ENCODE assay signal across 10 cellular contexts in genomic region chr15:92161039-92161670, GRCh38.
A peak's percentile ranks its signal among the peaks of the same experiment; 100 is the strongest.
DNase-seq lines count a peak whose midpoint lies in the region; ATAC-seq and TF ChIP-seq lines count a peak whose summit lies in the region.
"Had no signal": no experiment of that assay in that cellular context is flagged by ENCODE, and none has a peak within 500 bp of the region (broad histone marks: within the 10 kb centered on the region; RNA-seq: fewer than 3 reads in every experiment).

No MANE protein-coding gene starts in this region.

- H3K27ac Mint-ChIP-seq in CD14-positive monocyte, result peak overlapping the region in 4 of 7 donors; percentile 20 to 81 (median 77)

- peaks cover 0 to 2% (median 0%) of the 10 kb centered on the region in 7 donors for H3K9me3 Mint-ChIP-seq in CD14-positive monocyte

- peak; percentile 95 for ATAC-seq in HG02943 (IDR thresholded peaks at IDR 0.05; ENCODE audit: low read depth, unreplicated experiment)
- no peak for ATAC-seq in foreskin keratinocyte

- H3K27ac ChIP-seq in foreskin keratinocyte, result no peak overlapping the region
- H3K27ac ChIP-seq: BLaER1, right atrium auricular region had no signal

- H3K4me1 ChIP-seq in foreskin keratinocyte, result peaks cover 10% of the 10 kb centered on the region

- peaks cover 78 to 91% of the 10 kb centered on the region in 2 donors for H3K36me3 Mint-ChIP-seq in CD14-positive monocyte

- DNase-seq in CD14-positive monocyte (ENCODE audit: low spot score) (no peak), GM19238 (ENCODE audit: insufficient read length, low spot score) (peak; percentile 24), NOMO-1 (lab: John Stamatoyannopoulos, UW; ENCODE audit: unreplicated experiment in 2 of 2) (peak; percentile 5 to 51), foreskin keratinocyte (no peak), C1 segment of cervical spinal cord (lab: John Stamatoyannopoulos, UW) (no peak), superior temporal gyrus (ENCODE audit: extremely low spot score) (no peak), NCI-H1092 treated with DMSO at 0.1 percent for 48 hours (lab: John Stamatoyannopoulos, UW) (no peak)

- H3K4me1 Mint-ChIP-seq in CD14-positive monocyte, result no peaks in the 10 kb centered on the region

- intact Hi-C loops in CD14-positive monocyte (cut with micrococcal nuclease), result no loop called here

- H3K27me3 Mint-ChIP-seq in CD14-positive monocyte (ENCODE audit: low read depth in 3 of 3), result no peaks in the 10 kb centered on the region

- TF ChIP-seq CTCF in CD14-positive monocyte (IDR thresholded peaks at IDR 0.05) (no peak), foreskin keratinocyte (conservative IDR thresholded peaks at IDR 0.05) (no peak)

- H3K27me3 ChIP-seq in foreskin keratinocyte, result no peaks in the 10 kb centered on the region
- H3K27me3 ChIP-seq: BLaER1, right atrium auricular region had no signal

- no peak overlapping the region for H3K4me3 Mint-ChIP-seq in CD14-positive monocyte

Comparison
In these comparisons a context has a peak if more than half of its experiments do, and no peak if none do; other contexts are left out.
1. DNase-seq: peak in GM19238 (single experiment) and NOMO-1 (2 of 2); none in CD14-positive monocyte (single experiment), foreskin keratinocyte (0 of 2), C1 segment of cervical spinal cord (0 of 14), superior temporal gyrus (single experiment) and NCI-H1092 treated with DMSO at 0.1 percent for 48 hours (single experiment).